In the genomic region with DNA sequence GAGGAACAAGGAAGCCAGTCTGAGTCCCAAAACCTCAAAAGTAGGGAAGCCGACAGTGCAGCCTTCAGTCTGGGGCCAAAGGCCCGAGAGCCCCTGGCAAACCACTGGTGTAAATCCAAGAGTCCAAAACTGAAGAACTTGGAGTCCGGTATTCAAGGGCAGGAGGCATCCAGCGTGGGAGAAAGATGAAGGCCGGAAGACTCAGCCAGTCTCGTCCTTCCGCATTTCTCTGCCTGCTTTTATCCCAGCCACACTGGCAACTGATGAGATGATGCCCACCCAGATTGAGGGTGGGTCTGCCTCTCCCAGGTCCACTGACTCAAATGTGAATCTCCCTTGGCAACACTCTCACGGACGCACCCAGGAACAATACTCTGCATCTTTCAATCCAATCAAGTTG, we compare ENCODE assay signal across 25 cellular contexts.
"Had no signal": no experiment of that assay in that cellular context is flagged by ENCODE, and none has a peak within 500 bp of the region (broad histone marks: within the 10 kb centered on the region; RNA-seq: fewer than 3 reads in every experiment).

No MANE protein-coding gene starts in this region.

- DNase-seq: activated CD4-positive, alpha-beta T cell treated with anti-CD3 and anti-CD28 coated beads for 48 hours; activated CD4-positive, alpha-beta T cell treated with anti-CD3 and anti-CD28 coated beads, Interleukin-2, amount 50 U/mL, for 48 hours; activated CD8-positive, alpha-beta memory T cell treated with anti-CD3 and anti-CD28 coated beads, Interleukin-2, amount 50 U/mL, for 48 hours; activated gamma-delta T cell; activated naive CD4-positive, alpha-beta T cell treated with anti-CD3 and anti-CD28 coated beads, Interleukin-2, amount 10 ng/mL, durations not matched to agents 7 days and 5 days; activated T-cell treated with anti-CD3 and anti-CD28 coated beads, Interleukin-2, amount 50 U/mL, for 24 hours; amniotic stem cell; esophagus squamous epithelium; foreskin melanocyte; glutamatergic neuron; left colon; mesendoderm; mucosa of descending colon; right lobe of liver; stimulated activated CD4-positive, alpha-beta T cell treated with anti-CD3 and anti-CD28 coated beads, Interleukin-2, amount 100 ng/mL, for 48 hours; stimulated activated naive CD4-positive, alpha-beta T cell treated with Interleukin-2 at 50 U/mL for 16 hours; SW 1271; T-helper 9 cell; testis had no signal

- H3K27me3 ChIP-seq: breast epithelium, hepatocyte, right lobe of liver, testis had no signal

- ATAC-seq: activated CD4-positive, CD25-positive, alpha-beta regulatory T cell treated with anti-CD3 and anti-CD28 coated beads, Interleukin-2, amount 50 U/mL, for 24 hours; left colon; mucosa of descending colon; natural killer cell treated with Interleukin-12 subunit alpha and Interleukin-12 subunit beta and Interleukin-15 and Interleukin-18, amount 100 ng/mL, for 72 hours; right lobe of liver had no signal

- H3K79me2 ChIP-seq: hepatocyte had no signal

- H2AFZ ChIP-seq: hepatocyte had no signal

- H3K36me3 ChIP-seq: breast epithelium, esophagus squamous epithelium, right lobe of liver had no signal

- H3K27ac ChIP-seq: breast epithelium, epithelial cell of prostate, esophagus squamous epithelium, hepatocyte, right lobe of liver, testis, VCaP had no signal

- H3K4me1 ChIP-seq: breast epithelium, esophagus squamous epithelium, right lobe of liver, testis had no signal

- H3K4me3 ChIP-seq: breast epithelium, esophagus squamous epithelium, hepatocyte, mucosa of descending colon, right lobe of liver, testis had no signal

- H3K4me2 ChIP-seq: hepatocyte had no signal

- H3K9me3 ChIP-seq: breast epithelium, esophagus squamous epithelium, mucosa of descending colon, right lobe of liver, testis had no signal
